ENCODE assay signal across 17 cellular contexts in genomic region chr15:73941449-73941848, GRCh38. TPM values are rescaled to one million over a fixed set of nuclear protein-coding genes. Genes with fewer than 3 reads are reported as not detected.
DNase-seq lines count a peak whose midpoint lies in the region; ATAC-seq and TF ChIP-seq lines count a peak whose summit lies in the region.
"Had no signal": no experiment of that assay in that cellular context is flagged by ENCODE, and none has a peak within 500 bp of the region (broad histone marks: within the 10 kb centered on the region; RNA-seq: fewer than 3 reads in every experiment).

No MANE protein-coding gene starts in this region.

- H3K14ac ChIP-seq in trophoblast cell (ENCODE audit: low read length) = peak overlapping the region; percentile 35

- H3K4me2 ChIP-seq in Loucy (ENCODE audit: low read depth, low read length, poor library complexity, severe bottlenecking) = peak overlapping the region; percentile 21
- H3K4me2 ChIP-seq in trophoblast cell (ENCODE audit: low read length) = no peak overlapping the region

- peak overlapping the region; percentile 20 for H2BK12ac ChIP-seq in trophoblast cell (ENCODE audit: low read length)

- H3K27ac ChIP-seq in trophoblast cell (ENCODE audit: low read depth, low read length) = peak overlapping the region; percentile 28
- H3K27ac ChIP-seq in foreskin keratinocyte = no peak overlapping the region
- H3K27ac ChIP-seq: right lobe of liver had no signal

- H3K9me3 Mint-ChIP-seq in effector memory CD8-positive, alpha-beta T cell = no peaks in the 10 kb centered on the region
- H3K9me3 Mint-ChIP-seq: dendritic cell treated with granulocyte-macrophage colony-stimulating factor and Interleukin-4, amounts not matched to agents 40 ng/mL and 50 ng/mL, for 4 days; naive thymus-derived CD8-positive, alpha-beta T cell; type B pancreatic cell had no signal

- no peak for DNase-seq in AG10803 (ENCODE audit: low read depth)
- no peak for DNase-seq in effector memory CD8-positive, alpha-beta T cell
- DNase-seq in trophoblast cell = no peak
- DNase-seq in foreskin keratinocyte = no peak
- DNase-seq in NOMO-1 treated with dmso at 0.1 percent for 144 hours (lab: John Stamatoyannopoulos, UW; ENCODE audit: unreplicated experiment) = no peak
- DNase-seq in HAP-1 (ENCODE audit: low spot score in 2 of 2) = no peak
- no peak for DNase-seq in NAMALWA (ENCODE audit: low spot score)
- DNase-seq: activated CD8-positive, alpha-beta memory T cell treated with anti-CD3 and anti-CD28 coated beads for 24 hours; activated effector memory CD4-positive, alpha-beta T cell treated with Interleukin-2 at 50 U/mL for 16 hours; anterior cingulate cortex; stimulated activated CD4-positive, alpha-beta T cell treated with anti-CD3 and anti-CD28 coated beads, Interleukin-4, amount 100 ng/mL, for 1 hour had no signal

- peak overlapping the region; percentile 44 to 61 for H3K4me3 Mint-ChIP-seq in effector memory CD8-positive, alpha-beta T cell
- H3K4me3 Mint-ChIP-seq: dendritic cell treated with granulocyte-macrophage colony-stimulating factor and Interleukin-4, amounts not matched to agents 40 ng/mL and 50 ng/mL, for 4 days; type B pancreatic cell had no signal

- H4K91ac ChIP-seq in trophoblast cell (ENCODE audit: low read depth, low read length) = peak overlapping the region; percentile 60

- H3F3A ChIP-seq in Loucy (ENCODE audit: low read depth) = no peaks in the 10 kb centered on the region

- H3K36me3 ChIP-seq in Loucy (ENCODE audit: insufficient read depth, low read length) (no peaks in the 10 kb centered on the region), trophoblast cell (ENCODE audit: control insufficient read depth in 1 of 2, insufficient read depth in 2 of 2, low read length in 2 of 2) (no peaks in the 10 kb centered on the region), HAP-1 (replicated peaks) (no peaks in the 10 kb centered on the region)
- H3K36me3 ChIP-seq: BE2C, right lobe of liver had no signal

- no peaks in the 10 kb centered on the region for H3K27me3 ChIP-seq in Loucy (ENCODE audit: insufficient read depth, low read length, poor library complexity, severe bottlenecking)
- no peaks in the 10 kb centered on the region for H3K27me3 ChIP-seq in trophoblast cell (ENCODE audit: insufficient read depth, low read length)
- peaks cover 13% of the 10 kb centered on the region for H3K27me3 ChIP-seq in foreskin keratinocyte
- H3K27me3 ChIP-seq in HAP-1 (ENCODE audit: low read depth) = no peaks in the 10 kb centered on the region
- H3K27me3 ChIP-seq: BE2C, right lobe of liver had no signal

- H3K18ac ChIP-seq in trophoblast cell (ENCODE audit: low read length) = no peak overlapping the region

- TF ChIP-seq CTCF in AG10803 (conservative IDR thresholded peaks at IDR 0.05; ENCODE audit: low read length) = no peak
- TF ChIP-seq CTCF in Loucy (conservative IDR thresholded peaks at IDR 0.05; ENCODE audit: low read length) = no peak
- TF ChIP-seq CTCF in foreskin keratinocyte (conservative IDR thresholded peaks at IDR 0.05) = no peak

- peak overlapping the region; percentile 43 for H2BK120ac ChIP-seq in trophoblast cell (ENCODE audit: insufficient read depth, low read length, poor library complexity)

- peak overlapping the region; percentile 83 to 87 for H3K27ac Mint-ChIP-seq in effector memory CD8-positive, alpha-beta T cell
- H3K27ac Mint-ChIP-seq: dendritic cell treated with granulocyte-macrophage colony-stimulating factor and Interleukin-4, amounts not matched to agents 40 ng/mL and 50 ng/mL, for 4 days; type B pancreatic cell had no signal

- H3K9me2 ChIP-seq in Loucy (replicated peaks; ENCODE audit: low read depth, low read length) = no peaks in the 10 kb centered on the region

- H4K20me1 ChIP-seq in Loucy (ENCODE audit: insufficient read depth, low read length, poor library complexity, severe bottlenecking) = no peaks in the 10 kb centered on the region

- no peak overlapping the region for H3K4ac ChIP-seq in trophoblast cell (ENCODE audit: low read depth, low read length)

- H3K23ac ChIP-seq in trophoblast cell (ENCODE audit: low read length) = no peak overlapping the region

- in situ Hi-C loops in HAP-1 (cut with MboI; ENCODE audit: low sequenced_read_pairs) = loop anchor here (10.0 kb wide), 1 partner anchor 1637 kb away; no protein-coding TSS in a partner anchor

- H2AFZ ChIP-seq in Loucy (ENCODE audit: low read length) = no peak overlapping the region
- no peak overlapping the region for H2AFZ ChIP-seq in trophoblast cell (ENCODE audit: insufficient read depth, low read length, poor library complexity)

- peaks cover 12 to 13% of the 10 kb centered on the region in 2 donors for H3K4me1 Mint-ChIP-seq in effector memory CD8-positive, alpha-beta T cell (ENCODE audit: low read depth in 2 of 2)

- H4K12ac ChIP-seq in trophoblast cell (ENCODE audit: low read depth, low read length) = no peak overlapping the region

- peak overlapping the region; percentile 35 for H4K8ac ChIP-seq in trophoblast cell (ENCODE audit: low read depth, low read length)

- H3K9me3 ChIP-seq in Loucy (ENCODE audit: insufficient read depth, low read depth, low read length) = no peaks in the 10 kb centered on the region
- peaks cover 2% of the 10 kb centered on the region for H3K9me3 ChIP-seq in trophoblast cell (ENCODE audit: insufficient read depth, low read depth, low read length)
- no peaks in the 10 kb centered on the region for H3K9me3 ChIP-seq in HAP-1
- H3K9me3 ChIP-seq: BE2C, right lobe of liver had no signal

- H3K79me2 ChIP-seq in Loucy (ENCODE audit: insufficient read depth, low read length) (no peaks in the 10 kb centered on the region), trophoblast cell (ENCODE audit: control insufficient read depth, insufficient read depth, low read length, poor library complexity) (peaks cover 4% of the 10 kb centered on the region)

- H3K36me3 Mint-ChIP-seq in effector memory CD8-positive, alpha-beta T cell (ENCODE audit: insufficient read depth) = no peaks in the 10 kb centered on the region
- H3K36me3 Mint-ChIP-seq: naive thymus-derived CD8-positive, alpha-beta T cell; type B pancreatic cell had no signal

- peaks cover 57% of the 10 kb centered on the region for H3K4me1 ChIP-seq in Loucy (ENCODE audit: insufficient read depth, low read length, poor library complexity, severe bottlenecking)
- peaks cover 47 to 53% of the 10 kb centered on the region in 2 experiments for H3K4me1 ChIP-seq in trophoblast cell (ENCODE audit: control insufficient read depth in 1 of 2, insufficient read depth in 2 of 2, low read length in 2 of 2)
- no peaks in the 10 kb centered on the region for H3K4me1 ChIP-seq in foreskin keratinocyte
- peaks cover 3% of the 10 kb centered on the region for H3K4me1 ChIP-seq in HAP-1

- no CpG with 5 or more reads among the region's 3 CpGs for WGBS in trophoblast cell (ENCODE audit: extremely low coverage, insufficient coverage, insufficient read length)

- peak overlapping the region; percentile 25; the same call in 1 of the 2 replicates for H3K4me3 ChIP-seq in AG10803 (ENCODE audit: low read length)
- H3K4me3 ChIP-seq in Loucy (ENCODE audit: low read length, poor library complexity, severe bottlenecking) = no peak overlapping the region
- H3K4me3 ChIP-seq in trophoblast cell (ENCODE audit: low read depth, low read length) = no peak overlapping the region
- H3K4me3 ChIP-seq in HAP-1 = no peak overlapping the region
- H3K4me3 ChIP-seq: right lobe of liver had no signal

- ATAC-seq in effector memory CD8-positive, alpha-beta T cell (replicated peaks) = no peak
- ATAC-seq in foreskin keratinocyte = no peak

- H2BK5ac ChIP-seq in trophoblast cell (ENCODE audit: low read depth, low read length, poor library complexity) = peak overlapping the region; percentile 25

- no peak overlapping the region for H2AK5ac ChIP-seq in trophoblast cell (ENCODE audit: low read length)

- peaks cover 36% of the 10 kb centered on the region for H3K79me1 ChIP-seq in trophoblast cell (ENCODE audit: low read length)

- no peak overlapping the region for H3K9ac ChIP-seq in Loucy (ENCODE audit: low read depth, low read length, poor library complexity, severe bottlenecking)
- no peak overlapping the region for H3K9ac ChIP-seq in trophoblast cell (ENCODE audit: low read length)

- H3K27me3 Mint-ChIP-seq in effector memory CD8-positive, alpha-beta T cell = no peaks in the 10 kb centered on the region
- H3K27me3 Mint-ChIP-seq: type B pancreatic cell had no signal

RNA-seq across cellular contexts. Expression of gene LOXL1, which starts 15.2 kb away (rescaled TPM):
- polyA plus RNA-seq in trophoblast cell (2013) = 64.9 and 67.5 TPM in 2 replicates
- 8.1 and 13.3 TPM in 2 replicates for total RNA-seq in foreskin keratinocyte
- 9.7 and 14.9 TPM in 2 replicates for polyA plus RNA-seq in foreskin keratinocyte

RNA-seq across cellular contexts. Expression of gene STOML1, which starts 50.6 kb away (rescaled TPM):
- 4.0 and 4.1 TPM in 2 replicates for polyA plus RNA-seq in trophoblast cell (2013)
- 15.7 and 18.3 TPM in 2 replicates for total RNA-seq in foreskin keratinocyte
- 17.4 and 19.2 TPM in 2 replicates for polyA plus RNA-seq in foreskin keratinocyte

RNA-seq across cellular contexts. Expression of gene PML, which starts 53.1 kb away (rescaled TPM):
- polyA plus RNA-seq in trophoblast cell (2013) = 18.7 and 18.8 TPM in 2 replicates
- total RNA-seq in foreskin keratinocyte = 81.5 and 92.6 TPM in 2 replicates
- 88.0 and 91.4 TPM in 2 replicates for polyA plus RNA-seq in foreskin keratinocyte
